25 cellular contexts compared by ENCODE assay signal in the genomic region with DNA sequence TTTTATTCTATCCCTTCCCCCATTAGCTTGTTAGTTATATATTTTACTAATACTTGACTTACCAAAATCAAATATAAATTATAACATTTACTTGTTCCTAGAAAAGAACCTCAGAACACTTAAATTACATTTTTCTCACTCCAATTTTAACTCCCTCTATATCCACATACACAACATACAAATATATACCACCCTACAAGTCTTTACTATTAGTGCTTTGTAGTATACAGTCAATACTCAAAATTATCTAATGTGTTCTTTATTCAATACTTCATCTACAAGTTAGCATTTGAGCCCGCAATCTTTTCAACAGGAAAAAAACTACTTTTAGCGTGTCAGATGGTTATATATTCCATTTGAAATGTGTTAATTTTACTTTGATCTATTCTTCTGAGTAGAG.
"Had no signal": no experiment of that assay in that cellular context is flagged by ENCODE, and none has a peak within 500 bp of the region (broad histone marks: within the 10 kb centered on the region; RNA-seq: fewer than 3 reads in every experiment).

No MANE protein-coding gene starts in this region.

- DNase-seq: IMR-90, Karpas-422, KG1, MG63, NCI-H1092, NCI-H1105 treated with DMSO at 0.1 percent for 48 hours, NCI-H1417 treated with DMSO at 0.1 percent for 48 hours, NCI-H146, NCI-H1694 treated with DMSO at 0.1 percent for 48 hours, NCI-H2029, NCI-H2081 treated with DMSO at 0.1 percent for 48 hours, NCI-H2171, NCI-H226, NCI-H446, NCI-H510A, NCI-H524 treated with DMSO at 0.1 percent for 48 hours, NCI-H69, NCI-H774, Right ventricle myocardium superior, RPMI8226, SIG-M5 had no signal

- ATAC-seq: HepG2 had no signal

- H3K27ac ChIP-seq: SJSA1, SK-N-MC had no signal

- H3K9me3 ChIP-seq: MG63, SJSA1 had no signal

- FAIRE-seq: HepG2, RCC 7860 had no signal

- H3K4me3 ChIP-seq: MG63, SJSA1, SK-N-MC had no signal

- H3K27me3 ChIP-seq: MG63, SJSA1 had no signal
